Comparison of ENCODE assay signal across 21 cellular contexts in genomic region chr6:41570270-41570615, GRCh38. TPM values are rescaled to one million over a fixed set of nuclear protein-coding genes. Genes with fewer than 3 reads are reported as not detected.
DNase-seq lines count a peak whose midpoint lies in the region; ATAC-seq and TF ChIP-seq lines count a peak whose summit lies in the region.
"Had no signal": no experiment of that assay in that cellular context is flagged by ENCODE, and none has a peak within 500 bp of the region (broad histone marks: within the 10 kb centered on the region; RNA-seq: fewer than 3 reads in every experiment).

No MANE protein-coding gene starts in this region.

- H3K4me3 Mint-ChIP-seq in endodermal cell = no peak overlapping the region
- H3K4me3 Mint-ChIP-seq: activated T-cell treated with anti-CD3 and anti-CD28 coated beads, Interleukin-2, amount 50 U/mL, for 4 hours; CD4-positive, alpha-beta T cell; naive thymus-derived CD4-positive, alpha-beta T cell; T-helper 17 cell had no signal

- WGBS in endodermal cell (ENCODE audit: insufficient coverage in 1 of 2, insufficient read length in 1 of 2), 2 experiments = 50 to 71% methylated on average over 2 to 4 of the region's 4 CpGs
- WGBS in mesodermal cell (ENCODE audit: insufficient coverage in 2 of 2), 2 experiments = 34% methylated on average over 2 of the region's 4 CpGs; no CpG with 5 or more reads in 1 of the 2 experiments
- WGBS in thyroid gland, 2 donors = 76 to 88% methylated on average over 4 of the region's 4 CpGs

- H3K9ac ChIP-seq in HUES6 (ENCODE audit: low read length) (no peak overlapping the region), endodermal cell (ENCODE audit: extremely low read depth, low read length, poor library complexity, severe bottlenecking) (no peak overlapping the region)

- DNase-seq in endodermal cell = peak; percentile 80
- DNase-seq in thyroid gland = no peak
- DNase-seq in Ammon's horn (ENCODE audit: low spot score) = no peak
- DNase-seq in NCI-H1930 (lab: John Stamatoyannopoulos, UW) = no peak
- DNase-seq: activated T-cell treated with anti-CD3 and anti-CD28 coated beads, Interleukin-2, amount 50 U/mL, for 4 hours; CD4-positive, alpha-beta T cell; DMS 273 treated with DMSO at 0.1 percent for 48 hours; mammary epithelial cell; naive thymus-derived CD4-positive, alpha-beta T cell; NCI-H1048; NCI-H187; NCI-H2227 treated with DMSO at 0.1 percent for 48 hours; NCI-H69; RPMI8226; T-helper 17 cell; tibial artery had no signal

- no peak overlapping the region for H3K27ac Mint-ChIP-seq in endodermal cell
- H3K27ac Mint-ChIP-seq: CD4-positive, alpha-beta T cell; naive thymus-derived CD4-positive, alpha-beta T cell; T-helper 17 cell had no signal

- H3K27me3 ChIP-seq in HUES6 (ENCODE audit: control insufficient read depth, insufficient read depth, low read length) (no peaks in the 10 kb centered on the region; the same call in 1 of the 2 replicates), endodermal cell (ENCODE audit: control insufficient read depth, insufficient read depth, low read length, poor library complexity, severe bottlenecking) (no peaks in the 10 kb centered on the region), thyroid gland (no peaks in the 10 kb centered on the region)
- H3K27me3 ChIP-seq: gastroesophageal sphincter, tibial artery had no signal

- TF ChIP-seq CTCF in endodermal cell (conservative IDR thresholded peaks at IDR 0.05) = no peak
- TF ChIP-seq CTCF in thyroid gland (IDR thresholded peaks at IDR 0.05) = no peak

- intact Hi-C loops in thyroid gland (cut with DNase I) = no loop called here

- no peak for TF ChIP-seq POLR2A in thyroid gland (IDR thresholded peaks at IDR 0.05)

- H3K27me3 Mint-ChIP-seq in endodermal cell (ENCODE audit: insufficient read depth) = no peaks in the 10 kb centered on the region
- H3K27me3 Mint-ChIP-seq: CD4-positive, alpha-beta T cell; naive thymus-derived CD4-positive, alpha-beta T cell; T-helper 17 cell had no signal

- peaks cover 15% of the 10 kb centered on the region for H3K36me3 ChIP-seq in HUES6 (ENCODE audit: control insufficient read depth, insufficient read depth, low read length)
- H3K36me3 ChIP-seq in endodermal cell (ENCODE audit: control insufficient read depth, insufficient read depth, low read length) = peaks cover 72% of the 10 kb centered on the region
- peaks cover 45% of the 10 kb centered on the region for H3K36me3 ChIP-seq in mesodermal cell (ENCODE audit: control insufficient read depth, insufficient read depth, low read length)
- H3K36me3 ChIP-seq in thyroid gland = peaks cover 7 to 18% of the 10 kb centered on the region in 2 donors

- H3K4me3 ChIP-seq in HUES6 (ENCODE audit: low read depth, low read length) (0 out of 2 replicates have a peak overlapping the region, but pooled peaks have one; percentile 3), endodermal cell (ENCODE audit: low read length) (no peak overlapping the region), mesodermal cell (ENCODE audit: extremely low read depth, insufficient read depth, low read length, poor library complexity, severe bottlenecking) (no peak overlapping the region), thyroid gland (replicated peaks in 1 of 3) (no peak overlapping the region)
- H3K4me3 ChIP-seq: coronary artery, gastroesophageal sphincter, tibial artery had no signal

- H3K27ac ChIP-seq in HUES6 (ENCODE audit: low read depth, low read length) = no peak overlapping the region
- peak overlapping the region; percentile 93 for H3K27ac ChIP-seq in endodermal cell (ENCODE audit: low read depth, low read length)
- peak overlapping the region; percentile 10 for H3K27ac ChIP-seq in mesodermal cell (ENCODE audit: low read depth, low read length, severe bottlenecking)
- peak overlapping the region; percentile 86 to 88 (median 86) for H3K27ac ChIP-seq in thyroid gland
- H3K27ac ChIP-seq: gastroesophageal sphincter, tibial artery had no signal

- no peaks in the 10 kb centered on the region for H3K9me3 Mint-ChIP-seq in endodermal cell
- H3K9me3 Mint-ChIP-seq: activated T-cell treated with anti-CD3 and anti-CD28 coated beads, Interleukin-2, amount 50 U/mL, for 4 hours; CD4-positive, alpha-beta T cell; naive thymus-derived CD4-positive, alpha-beta T cell had no signal

- peaks cover 52% of the 10 kb centered on the region for H3K4me1 Mint-ChIP-seq in endodermal cell

- no peaks in the 10 kb centered on the region for H3K9me3 ChIP-seq in HUES6 (ENCODE audit: control insufficient read depth, insufficient read depth, low read depth, low read length)
- H3K9me3 ChIP-seq in endodermal cell (ENCODE audit: control insufficient read depth, low read length) = no peaks in the 10 kb centered on the region
- no peaks in the 10 kb centered on the region for H3K9me3 ChIP-seq in mesodermal cell (ENCODE audit: control insufficient read depth, low read length)
- no peaks in the 10 kb centered on the region for H3K9me3 ChIP-seq in thyroid gland
- H3K9me3 ChIP-seq: gastroesophageal sphincter, tibial artery had no signal

- no peak for ATAC-seq in GM18519 (IDR thresholded peaks at IDR 0.05; ENCODE audit: low FRiP score, unreplicated experiment)
- ATAC-seq: gastroesophageal sphincter; naive thymus-derived CD4-positive, alpha-beta T cell; T-helper 17 cell had no signal

- H3K4me1 ChIP-seq in HUES6 (ENCODE audit: control insufficient read depth, insufficient read depth, low read length) = peaks cover 59% of the 10 kb centered on the region
- peaks cover 28% of the 10 kb centered on the region for H3K4me1 ChIP-seq in endodermal cell (ENCODE audit: control insufficient read depth, insufficient read depth, low read length)
- peaks cover 58% of the 10 kb centered on the region for H3K4me1 ChIP-seq in mesodermal cell (ENCODE audit: control insufficient read depth, insufficient read depth, low read length, poor library complexity, severe bottlenecking)
- peaks cover 80 to 100% of the 10 kb centered on the region in 2 donors for H3K4me1 ChIP-seq in thyroid gland

- H3K36me3 Mint-ChIP-seq in endodermal cell (ENCODE audit: low read depth) = peaks cover 54% of the 10 kb centered on the region

RNA-seq across cellular contexts. Expression of gene FOXP4, which starts 24.1 kb away (rescaled TPM):
- 10 to 100 TPM; 44.4 to 47.7 TPM for total RNA-seq in endodermal cell
- polyA plus RNA-seq in endodermal cell (2013, experiment 1 of 2) = 54.1 TPM
- polyA plus RNA-seq in endodermal cell (2013, experiment 2 of 2) = 47.0 TPM
- 26.7 TPM for polyA plus RNA-seq in mesodermal cell (2013, experiment 1 of 2)
- 25.3 TPM for polyA plus RNA-seq in mesodermal cell (2013, experiment 2 of 2)
- total RNA-seq in thyroid gland = 10 to 100 TPM; 12.6 to 42.4 (median 23.7) TPM
